Comparison of ENCODE assay signal across 16 cellular contexts in the genomic region with DNA sequence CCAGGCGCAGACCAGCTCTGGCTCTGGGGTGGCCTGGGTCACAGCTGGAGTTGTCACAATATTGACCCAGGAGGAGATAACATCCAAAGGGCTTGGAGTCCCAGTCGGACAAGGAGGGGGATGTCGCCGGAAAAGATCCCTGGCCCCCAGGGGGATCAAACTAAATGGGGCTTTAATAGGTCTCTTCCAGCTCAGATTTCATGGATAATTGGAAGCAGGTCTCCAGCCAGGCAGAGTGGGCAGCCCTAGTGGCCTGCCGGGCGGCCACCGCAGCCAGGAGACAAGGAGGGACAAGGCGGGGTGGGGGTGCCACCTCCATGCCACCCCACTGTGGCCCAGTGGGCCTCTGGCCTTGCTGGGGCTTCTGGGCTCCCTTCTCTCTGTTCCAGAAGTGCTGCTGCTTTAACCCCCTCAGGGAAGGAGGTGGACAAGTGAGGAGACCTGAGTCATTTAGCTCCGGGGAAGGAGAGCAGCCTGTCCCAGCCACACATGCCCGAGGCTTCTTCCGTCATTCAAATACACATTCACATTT. TPM values are rescaled to one million over a fixed set of nuclear protein-coding genes. Genes with fewer than 3 reads are reported as not detected.
DNase-seq lines count a peak whose midpoint lies in the region; ATAC-seq and TF ChIP-seq lines count a peak whose summit lies in the region.
"Had no signal": no experiment of that assay in that cellular context is flagged by ENCODE, and none has a peak within 500 bp of the region (broad histone marks: within the 10 kb centered on the region; RNA-seq: fewer than 3 reads in every experiment).

No MANE protein-coding gene starts in this region.

- H3K4me1 Mint-ChIP-seq in brain = peaks cover 67% of the 10 kb centered on the region
- H3K4me1 Mint-ChIP-seq in nephron = peaks cover 84% of the 10 kb centered on the region
- H3K4me1 Mint-ChIP-seq in immature natural killer cell = peaks cover 3 to 7% of the 10 kb centered on the region in 2 donors
- H3K4me1 Mint-ChIP-seq: activated naive CD4-positive, alpha-beta T cell treated with anti-CD3 and anti-CD28 coated beads, Interleukin-2, amount 50 U/mL, for 24 hours had no signal

- TF ChIP-seq CTCF in brain (conservative IDR thresholded peaks at IDR 0.05) = no peak
- TF ChIP-seq CTCF in nephron (IDR thresholded peaks at IDR 0.05; ENCODE audit: unreplicated experiment in 3 of 3) = no peak

- H3K27ac Mint-ChIP-seq in brain (peak overlapping the region; percentile 66 to 96 (median 96)), nephron (peak overlapping the region; percentile 77 to 95 (median 78)), immature natural killer cell (peak overlapping the region in 1 of 6 donors; percentile 46)
- H3K27ac Mint-ChIP-seq: activated naive CD4-positive, alpha-beta T cell treated with anti-CD3 and anti-CD28 coated beads, Interleukin-2, amount 50 U/mL, for 24 hours; WTC11 had no signal

- H3K9me3 Mint-ChIP-seq in brain (no peaks in the 10 kb centered on the region), nephron (no peaks in the 10 kb centered on the region), immature natural killer cell (no peaks in the 10 kb centered on the region)
- H3K9me3 Mint-ChIP-seq: activated naive CD4-positive, alpha-beta T cell treated with anti-CD3 and anti-CD28 coated beads, Interleukin-2, amount 50 U/mL, for 24 hours; WTC11 had no signal

- no peaks in the 10 kb centered on the region for H3K36me3 Mint-ChIP-seq in brain
- H3K36me3 Mint-ChIP-seq in nephron (ENCODE audit: low read depth) = no peaks in the 10 kb centered on the region
- H3K36me3 Mint-ChIP-seq in immature natural killer cell = no peaks in the 10 kb centered on the region
- H3K36me3 Mint-ChIP-seq: activated naive CD4-positive, alpha-beta T cell treated with anti-CD3 and anti-CD28 coated beads, Interleukin-2, amount 50 U/mL, for 24 hours; WTC11 had no signal

- no peak for ATAC-seq in activated CD4-positive, CD25-positive, alpha-beta regulatory T cell treated with anti-CD3 and anti-CD28 coated beads, Interleukin-2, amount 50 U/mL, for 24 hours
- ATAC-seq: right lobe of liver had no signal

- H3K4me3 Mint-ChIP-seq in brain (peak overlapping the region in 1 of 5 experiments; percentile 60), nephron (peak overlapping the region in 2 of 3 experiments; percentile 16 to 18), immature natural killer cell (no peak overlapping the region)
- H3K4me3 Mint-ChIP-seq: activated naive CD4-positive, alpha-beta T cell treated with anti-CD3 and anti-CD28 coated beads, Interleukin-2, amount 50 U/mL, for 24 hours; WTC11 had no signal

- H3K27me3 Mint-ChIP-seq in brain (peaks cover 8% of the 10 kb centered on the region), nephron (ENCODE audit: low read depth) (peaks cover 8% of the 10 kb centered on the region), immature natural killer cell (ENCODE audit: low read depth in 3 of 3) (peaks cover 0 to 1% (median 0%) of the 10 kb centered on the region in 3 donors)
- H3K27me3 Mint-ChIP-seq: activated naive CD4-positive, alpha-beta T cell treated with anti-CD3 and anti-CD28 coated beads, Interleukin-2, amount 50 U/mL, for 24 hours had no signal

- DNase-seq in Daoy (ENCODE audit: low read depth) (peak; percentile 68), NCI-H146 treated with DMSO at 0.1 percent for 48 hours (lab: John Stamatoyannopoulos, UW; ENCODE audit: unreplicated experiment) (peak; percentile 61), hepatic stellate cell (ENCODE audit: low spot score) (no peak), immature natural killer cell (no peak), GM19240 (ENCODE audit: insufficient read length, low spot score) (no peak)
- DNase-seq: Caco-2; MM.1S; stimulated activated CD4-positive, alpha-beta T cell treated with anti-CD3 and anti-CD28 coated beads, Interleukin-2, amount 100 ng/mL, for 48 hours; stimulated activated CD8-positive, alpha-beta memory T cell treated with anti-CD3 and anti-CD28 coated beads, Interleukin-4, amount 100 ng/mL, for 48 hours; SW 1271 had no signal

RNA-seq across cellular contexts. Expression of a gene that starts 23.1 kb away (rescaled TPM):
- 4.4 and 8.0 TPM in 2 replicates for total RNA-seq in Daoy (2014; rRNA removed; shearing (Covaris generic))
- polyA plus RNA-seq in brain (ENCODE audit: insufficient read depth, low read depth, low replicate concordance) = 21.8 TPM
- polyA plus RNA-seq in immature natural killer cell = under 1 TPM in 2 of 3 donors, not detected in 1; 0.06 to 0.07 TPM

RNA-seq across cellular contexts. Expression of a gene that starts 24.2 kb away (rescaled TPM):
- total RNA-seq in Daoy (2014; rRNA removed; shearing (Covaris generic)) = 72.0 and 87.9 TPM in 2 replicates
- polyA plus RNA-seq in brain (ENCODE audit: insufficient read depth, low read depth, low replicate concordance) (98.5 TPM), immature natural killer cell (10 to 100 TPM; 32.6 to 64.5 (median 57.4) TPM)

RNA-seq across cellular contexts. Expression of a gene that starts 55.4 kb away (rescaled TPM):
- 6.6 and 9.8 TPM in 2 replicates for total RNA-seq in Daoy (2014; rRNA removed; shearing (Covaris generic))
- polyA plus RNA-seq in brain (ENCODE audit: insufficient read depth, low read depth, low replicate concordance) (35.8 TPM), immature natural killer cell (1 to 10 TPM in 1 of 3 donors, under 1 TPM in 1, not detected in 1; 0.34 to 1.3 TPM)

Comparison
In these comparisons a context has a peak if more than half of its experiments do, and no peak if none do; other contexts are left out.
1. DNase-seq: peak in Daoy (single experiment) and NCI-H146 treated with DMSO at 0.1 percent for 48 hours (single experiment); none in hepatic stellate cell (single experiment), immature natural killer cell (0 of 3) and GM19240 (single experiment).
2. H3K4me3 Mint-ChIP-seq: peak in nephron (2 of 3); none in immature natural killer cell (0 of 5).
3. RNA of a gene that starts 23.1 kb away (polyA plus RNA-seq): 21.8 TPM in brain (single experiment); 0.06 to 0.07 TPM in immature natural killer cell; every median in the first group is over 10 times any median in the second.
4. RNA of a gene that starts 55.4 kb away (polyA plus RNA-seq): 35.8 TPM in brain (single experiment); 0.34 to 1.3 TPM in immature natural killer cell; every median in the first group is over 10 times any median in the second.